Comparison of ENCODE assay signal across 26 cellular contexts in the genomic region with DNA sequence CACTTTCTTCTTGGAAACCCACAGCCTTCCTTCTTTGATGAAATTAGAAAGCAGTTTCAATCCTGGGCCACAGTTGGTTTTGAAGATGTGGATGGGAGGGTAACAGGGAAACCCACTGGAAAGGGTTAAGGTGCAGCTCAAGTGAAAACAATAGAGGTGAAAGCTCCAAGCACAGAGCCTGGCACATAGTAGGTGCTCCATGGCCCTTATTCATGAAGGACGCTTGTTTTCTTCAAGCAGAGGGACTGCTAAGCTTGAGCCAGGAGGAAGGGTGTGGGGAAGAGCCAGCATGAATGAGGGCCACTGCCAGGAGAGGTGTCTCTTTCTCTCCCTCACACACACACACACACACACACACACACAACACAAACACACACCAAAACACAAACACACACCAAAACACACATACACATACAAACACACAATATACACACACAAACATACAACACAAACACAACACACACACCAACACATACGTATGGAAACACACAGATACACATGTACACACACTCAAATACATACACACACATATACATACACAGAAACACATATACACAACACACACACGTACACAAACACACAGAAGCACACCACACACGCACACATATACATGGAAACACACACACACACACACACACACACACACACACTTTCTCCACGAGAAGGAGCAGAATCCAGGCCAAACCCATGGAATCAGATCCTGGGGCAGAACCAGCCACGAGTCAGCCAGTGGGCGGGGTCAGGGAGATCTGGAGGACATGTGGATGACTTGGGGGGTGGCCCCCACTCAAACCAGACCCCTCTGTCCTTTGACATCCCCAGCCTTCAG. TPM values are rescaled to one million over a fixed set of nuclear protein-coding genes. Genes with fewer than 3 reads are reported as not detected.
"Had no signal": no experiment of that assay in that cellular context is flagged by ENCODE, and none has a peak within 500 bp of the region (broad histone marks: within the 10 kb centered on the region; RNA-seq: fewer than 3 reads in every experiment).

No MANE protein-coding gene starts in this region.

- H3K4me3 ChIP-seq: colonic mucosa, heart right ventricle, left ventricle myocardium inferior, psoas muscle, smooth muscle cell, stomach, thyroid gland had no signal

- H3K79me2 ChIP-seq: parathyroid adenoma had no signal

- H3K27ac ChIP-seq: colonic mucosa, heart right ventricle, left ventricle myocardium inferior, parathyroid adenoma, psoas muscle, stomach, thyroid gland, VCaP had no signal

- H3K4me1 ChIP-seq: colonic mucosa, heart right ventricle, left ventricle myocardium inferior, parathyroid adenoma, psoas muscle, stomach, thyroid gland had no signal

- H3K27me3 ChIP-seq: colonic mucosa, thyroid gland had no signal

- ATAC-seq: heart right ventricle; psoas muscle; stimulated activated naive B cell treated with anti-CD40 and anti-IgM and Interleukin-4, amounts not matched to agents 10 μg/mL and 1 μg/mL and 100 μg/mL, for 72 hours had no signal

- H3K9me3 ChIP-seq: colonic mucosa, heart right ventricle, left ventricle myocardium inferior, psoas muscle, stomach, thyroid gland had no signal

- H2AFZ ChIP-seq: parathyroid adenoma had no signal

- H3K36me3 ChIP-seq: colonic mucosa, heart right ventricle, left ventricle myocardium inferior, stomach, thyroid gland had no signal

- H3K9ac ChIP-seq: parathyroid adenoma had no signal

- DNase-seq: activated CD4-positive, alpha-beta T cell treated with anti-CD3 and anti-CD28 coated beads for 4 hours; activated CD4-positive, alpha-beta T cell treated with anti-CD3 and anti-CD28 coated beads, Interleukin-2, amount 50 U/mL, for 4 hours; activated effector memory CD4-positive, alpha-beta T cell treated with Interleukin-2 at 50 U/mL for 16 hours; activated naive CD4-positive, alpha-beta T cell treated with Interleukin-2 at 50 U/mL for 16 hours; anterior cingulate cortex; cerebellar nuclear complex; colonic mucosa; effector CD8-positive, alpha-beta T cell; heart right ventricle; left ventricle myocardium inferior; nephron progenitor cell; nucleus accumbens; psoas muscle; stimulated activated CD4-positive, alpha-beta T cell treated with anti-CD3 and anti-CD28 coated beads, Interleukin-1b, Interleukin-23, amount 100 ng/mL, for 48 hours; stimulated activated naive B cell treated with anti-CD40 and anti-IgM and Interleukin-4, amounts not matched to agents 10 μg/mL and 1 μg/mL and 100 μg/mL, for 72 hours; stomach; T-helper 1 cell; thyroid gland had no signal

- H3K4me2 ChIP-seq: smooth muscle cell had no signal

RNA-seq across cellular contexts. Expression of a gene that starts 23.7 kb away (rescaled TPM):
- total RNA-seq: dermis microvascular lymphatic vessel endothelial cell, epithelial cell of proximal tubule, glomerular endothelial cell, heart right ventricle, left ventricle myocardium inferior, lung microvascular endothelial cell, smooth muscle cell, thyroid gland, ureter had no signal
- polyA plus RNA-seq: smooth muscle cell had no signal

RNA-seq across cellular contexts. Expression of a gene that starts 25.2 kb away (rescaled TPM):
- total RNA-seq: epithelial cell of proximal tubule, glomerular endothelial cell, left ventricle myocardium inferior, lung microvascular endothelial cell, psoas muscle, smooth muscle cell, ureter had no signal
- polyA plus RNA-seq: psoas muscle, smooth muscle cell had no signal

RNA-seq across cellular contexts. Expression of a gene that starts 28.6 kb away (rescaled TPM):
- total RNA-seq: glomerular endothelial cell had no signal
